Comparison of ENCODE assay signal across 24 cellular contexts in genomic region chr15:71052356-71052755, GRCh38.
A peak's percentile ranks its signal among the peaks of the same experiment; 100 is the strongest.
DNase-seq lines count a peak whose midpoint lies in the region; ATAC-seq and TF ChIP-seq lines count a peak whose summit lies in the region.
"Had no signal": no experiment of that assay in that cellular context is flagged by ENCODE, and none has a peak within 500 bp of the region (broad histone marks: within the 10 kb centered on the region; RNA-seq: fewer than 3 reads in every experiment).

No MANE protein-coding gene starts in this region.

- no peak overlapping the region for H2AFZ ChIP-seq in GM23248

- in situ Hi-C loops in GM23248 (cut with MboI), result no loop called here

- H3K9ac ChIP-seq in GM23248, result no peak overlapping the region

- no peak overlapping the region for H3K4me3 ChIP-seq in GM23248
- H3K4me3 ChIP-seq: dorsolateral prefrontal cortex, esophagus muscularis mucosa, prostate gland, spleen, suprapubic skin had no signal

- peak overlapping the region; percentile 11 for H3K4me2 ChIP-seq in GM23248 (ENCODE audit: unreplicated experiment)

- WGBS in GM23248 (ENCODE audit: low coverage in 1 of 2, low lambda C conversion rate in 2 of 2, missing lambda C conversion rate in 2 of 2), 2 experiments, result 100% methylated on average over 2 of the region's 2 CpGs

- TF ChIP-seq CTCF in RWPE1 (conservative IDR thresholded peaks at IDR 0.05; ENCODE audit: low read depth), result no peak

- peaks cover 48% of the 10 kb centered on the region for H3F3A ChIP-seq in GM23248 (ENCODE audit: insufficient read depth)

- no peaks in the 10 kb centered on the region for H3K9me2 ChIP-seq in GM23248 (ENCODE audit: insufficient read depth)

- no peak overlapping the region for H3K27ac Mint-ChIP-seq in activated naive CD4-positive, alpha-beta T cell treated with anti-CD3 and anti-CD28 coated beads, Interleukin-2, amount 50 U/mL, for 72 hours
- H3K27ac Mint-ChIP-seq: activated CD4-positive, alpha-beta memory T cell treated with anti-CD3 and anti-CD28 coated beads, Interleukin-2, amount 10 ng/mL, durations not matched to agents 7 days and 5 days; activated naive CD4-positive, alpha-beta T cell treated with anti-CD3 and anti-CD28 coated beads, Interleukin-2, amount 50 U/mL, for 24 hours; activated T-cell treated with anti-CD3 and anti-CD28 coated beads, Interleukin-2, amount 50 U/mL, for 24 hours; IgD-negative memory B cell; nephron progenitor cell; T-helper 17 cell had no signal

- no peaks in the 10 kb centered on the region for H3K27me3 ChIP-seq in GM23248 (replicated peaks; ENCODE audit: insufficient read depth)
- H3K27me3 ChIP-seq: dorsolateral prefrontal cortex, esophagus muscularis mucosa, suprapubic skin had no signal

- H3K36me3 ChIP-seq in GM23248 (ENCODE audit: low read depth), result peaks cover 5% of the 10 kb centered on the region; the same call in 1 of the 2 replicates
- H3K36me3 ChIP-seq: prostate gland, spleen had no signal

- H3K36me3 Mint-ChIP-seq in activated naive CD4-positive, alpha-beta T cell treated with anti-CD3 and anti-CD28 coated beads, Interleukin-2, amount 50 U/mL, for 72 hours, result peaks cover 0 to 5% of the 10 kb centered on the region in 2 donors
- H3K36me3 Mint-ChIP-seq: activated naive CD4-positive, alpha-beta T cell treated with anti-CD3 and anti-CD28 coated beads, Interleukin-2, amount 50 U/mL, for 24 hours; IgD-negative memory B cell had no signal

- no peaks in the 10 kb centered on the region for H4K20me1 ChIP-seq in GM23248 (ENCODE audit: insufficient read depth)

- CTCF ChIA-PET in RWPE1 (lab: Yijun Ruan, JAX), result interaction anchor here (0.5 kb wide), 1 partner anchor 776 kb away, joined by 4 read pairs; no protein-coding TSS in a partner anchor

- peaks cover 0 to 4% of the 10 kb centered on the region in 2 donors for H3K9me3 Mint-ChIP-seq in activated naive CD4-positive, alpha-beta T cell treated with anti-CD3 and anti-CD28 coated beads, Interleukin-2, amount 50 U/mL, for 72 hours
- H3K9me3 Mint-ChIP-seq: activated CD4-positive, alpha-beta memory T cell treated with anti-CD3 and anti-CD28 coated beads, Interleukin-2, amount 10 ng/mL, durations not matched to agents 7 days and 5 days; activated naive CD4-positive, alpha-beta T cell treated with anti-CD3 and anti-CD28 coated beads, Interleukin-2, amount 50 U/mL, for 24 hours; activated T-cell treated with anti-CD3 and anti-CD28 coated beads, Interleukin-2, amount 50 U/mL, for 24 hours had no signal

- H3K9me3 ChIP-seq in GM23248 (ENCODE audit: low read depth), result no peaks in the 10 kb centered on the region
- H3K9me3 ChIP-seq: prostate gland, suprapubic skin had no signal

- POLR2A ChIA-PET in RWPE1 (lab: Yijun Ruan, JAX; ENCODE audit: low non-redundant PET), result no interaction called here

- DNase-seq in GM23248, result peak; percentile 76
- DNase-seq in RWPE1 (ENCODE audit: low spot score), result peak; percentile 69
- peak; percentile 78 for DNase-seq in fibroblast of gingiva (ENCODE audit: low read depth)
- DNase-seq in renal cortical epithelial cell (ENCODE audit: low read depth), result peak; percentile 23
- no peak for DNase-seq in putamen (ENCODE audit: low spot score)
- DNase-seq in T-helper 9 cell, result no peak
- DNase-seq in activated naive CD4-positive, alpha-beta T cell treated with anti-CD3 and anti-CD28 coated beads, Interleukin-2, amount 50 U/mL, for 72 hours (ENCODE audit: low spot score in 2 of 2), result no peak
- DNase-seq: activated CD4-positive, alpha-beta memory T cell treated with anti-CD3 and anti-CD28 coated beads, Interleukin-2, amount 10 ng/mL, durations not matched to agents 7 days and 5 days; activated T-cell treated with anti-CD3 and anti-CD28 coated beads, Interleukin-2, amount 50 U/mL, for 24 hours; dorsolateral prefrontal cortex; midbrain; MV-4-11; NCI-H2029; NCI-H524 treated with DMSO at 0.1 percent for 48 hours; nephron progenitor cell; SIG-M5; spleen; T-helper 17 cell had no signal

- ATAC-seq in GM21528 (IDR thresholded peaks at IDR 0.05; ENCODE audit: low FRiP score, unreplicated experiment), result no peak
- no peak for ATAC-seq in activated naive CD4-positive, alpha-beta T cell treated with anti-CD3 and anti-CD28 coated beads, Interleukin-2, amount 50 U/mL, for 72 hours
- ATAC-seq: T-helper 17 cell had no signal

- H3K27ac ChIP-seq in GM23248, result peak overlapping the region; percentile 95
- H3K27ac ChIP-seq in RWPE1, result no peak overlapping the region
- H3K27ac ChIP-seq: dorsolateral prefrontal cortex, esophagus muscularis mucosa, prostate gland, spleen, suprapubic skin had no signal

- H3K79me2 ChIP-seq in GM23248 (ENCODE audit: insufficient read depth), result no peaks in the 10 kb centered on the region

- H3K4me1 ChIP-seq in GM23248 (ENCODE audit: insufficient read depth), result peaks cover 69% of the 10 kb centered on the region
- H3K4me1 ChIP-seq: spleen had no signal

Comparison
In these comparisons a context has a peak if more than half of its experiments do, and no peak if none do; other contexts are left out.
1. DNase-seq: peak in GM23248 (single experiment), RWPE1 (single experiment), fibroblast of gingiva (single experiment) and renal cortical epithelial cell (single experiment); none in putamen (single experiment), T-helper 9 cell (single experiment) and activated naive CD4-positive, alpha-beta T cell treated with anti-CD3 and anti-CD28 coated beads, Interleukin-2, amount 50 U/mL, for 72 hours (0 of 2).